Comparison of ENCODE assay signal across 31 cellular contexts in genomic region chr6:12479885-12480284, GRCh38.
A peak's percentile ranks its signal among the peaks of the same experiment; 100 is the strongest.
DNase-seq lines count a peak whose midpoint lies in the region; TF ChIP-seq lines count a peak whose summit lies in the region.
"Had no signal": no experiment of that assay in that cellular context is flagged by ENCODE, and none has a peak within 500 bp of the region (broad histone marks: within the 10 kb centered on the region; RNA-seq: fewer than 3 reads in every experiment).

No MANE protein-coding gene starts in this region.

- no peak overlapping the region for H3K4me3 ChIP-seq in AG10803 (ENCODE audit: low read length)
- no peak overlapping the region for H3K4me3 ChIP-seq in HFF-Myc (replicated peaks; ENCODE audit: low read depth, low read length)
- no peak overlapping the region for H3K4me3 ChIP-seq in fibroblast of mammary gland (ENCODE audit: control insufficient read depth, low read depth, low read length)
- H3K4me3 ChIP-seq: GM23338, hepatocyte, lung, Peyer's patch, prostate gland, tibial artery had no signal

- TF ChIP-seq CTCF in AG10803 (conservative IDR thresholded peaks at IDR 0.05; ENCODE audit: low read length) (no peak), HFF-Myc (IDR thresholded peaks at IDR 0.05; ENCODE audit: low read depth, low read length, missing control alignments) (no peak), fibroblast of mammary gland (conservative IDR thresholded peaks at IDR 0.05; ENCODE audit: control insufficient read depth, insufficient read depth, low read depth, low read length) (no peak)

- peak; percentile 62 for DNase-seq in AG10803 (ENCODE audit: low read depth)
- peak; percentile 52 for DNase-seq in HFF-Myc (ENCODE audit: extremely low read depth, low read depth)
- DNase-seq in amniotic stem cell (lab: John Stamatoyannopoulos, UW): peak; percentile 12
- DNase-seq in fibroblast of mammary gland (ENCODE audit: low read depth): peak; percentile 56
- no peak for DNase-seq in DMS153 (lab: John Stamatoyannopoulos, UW)
- no peak for DNase-seq in HUDEP-2 (lab: John Stamatoyannopoulos, UW; ENCODE audit: unreplicated experiment in 76 of 76)
- no peak for DNase-seq in activated effector memory CD4-positive, alpha-beta T cell treated with anti-CD3 and anti-CD28 coated beads, Interleukin-2, amount 50 U/mL, for 16 hours
- DNase-seq in HT-29 (ENCODE audit: low spot score): no peak
- DNase-seq: activated CD4-positive, alpha-beta T cell treated with anti-CD3 and anti-CD28 coated beads for 36 hours; activated CD8-positive, alpha-beta T cell treated with anti-CD3 and anti-CD28 coated beads, Interleukin-2, amount 10 ng/mL, durations not matched to agents 7 days and 5 days; anterior cingulate cortex; central memory CD4-positive, alpha-beta T cell; cortex of kidney; DND-41; effector memory CD8-positive, alpha-beta T cell; erythroblast; naive thymus-derived CD8-positive, alpha-beta T cell; NCI-H1417; NCI-H2081 treated with DMSO at 0.1 percent for 48 hours; NCI-H2227 treated with DMSO at 0.1 percent for 48 hours; Peyer's patch; SIG-M5; stimulated activated CD4-positive, alpha-beta T cell treated with anti-CD3 and anti-CD28 coated beads, Interleukin-12 subunit alpha, Interleukin-12 subunit beta, amount 100 ng/mL, for 4 hours; stimulated activated CD4-positive, alpha-beta T cell treated with anti-CD3 and anti-CD28 coated beads, Interleukin-2, amount 100 ng/mL, for 48 hours; SW 1271; T-helper 9 cell; tibial artery had no signal

Comparison
In these comparisons a context has a peak if more than half of its experiments do, and no peak if none do; other contexts are left out.
1. DNase-seq: peak in AG10803 (single experiment), HFF-Myc (single experiment), amniotic stem cell (single experiment) and fibroblast of mammary gland (single experiment); none in DMS153 (single experiment), HUDEP-2 (0 of 76), activated effector memory CD4-positive, alpha-beta T cell treated with anti-CD3 and anti-CD28 coated beads, Interleukin-2, amount 50 U/mL, for 16 hours (single experiment) and HT-29 (single experiment).